ENCODE assay signal across 3 cellular contexts in the genomic region with DNA sequence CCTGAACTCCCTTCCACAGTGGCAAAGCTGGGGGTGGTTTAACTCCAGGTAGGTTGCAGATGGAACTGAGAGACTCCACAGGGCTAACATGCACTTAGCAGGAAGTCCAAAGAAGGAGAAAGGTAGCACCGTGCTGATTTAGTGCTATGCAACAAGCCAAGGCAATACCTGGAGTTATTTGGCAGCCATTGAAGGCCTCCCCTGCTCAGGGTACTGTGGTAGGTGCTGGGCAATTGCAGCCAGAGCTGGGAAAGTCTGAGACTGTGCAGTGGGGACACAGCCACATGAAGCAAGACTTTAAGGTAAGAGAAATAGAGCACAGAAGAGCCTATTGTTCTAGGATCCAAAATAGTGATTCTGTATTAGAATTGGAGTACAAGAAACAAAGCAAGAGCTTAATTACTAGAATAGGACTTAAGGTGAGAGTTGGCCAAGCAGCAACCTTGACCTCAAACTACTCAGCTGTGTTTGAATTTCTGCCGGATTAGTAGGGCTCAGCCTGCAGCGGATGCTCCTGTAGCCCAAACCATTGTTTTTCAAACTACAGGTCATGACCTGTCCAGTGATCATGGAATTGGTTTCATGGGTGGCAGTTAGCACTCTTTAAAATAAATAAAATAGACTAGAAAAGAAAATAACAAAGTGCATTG.
TF ChIP-seq lines count a peak whose summit lies in the region.

No MANE protein-coding gene starts in this region.

TF ChIP-seq in SK-N-SH treated with all-trans-retinoic acid at 6 μM for 48 hours, 23 proteins besides CTCF, POLR2A, EP300 and RAD21 (continued from another document):
- TF ChIP-seq, protein P1, sequence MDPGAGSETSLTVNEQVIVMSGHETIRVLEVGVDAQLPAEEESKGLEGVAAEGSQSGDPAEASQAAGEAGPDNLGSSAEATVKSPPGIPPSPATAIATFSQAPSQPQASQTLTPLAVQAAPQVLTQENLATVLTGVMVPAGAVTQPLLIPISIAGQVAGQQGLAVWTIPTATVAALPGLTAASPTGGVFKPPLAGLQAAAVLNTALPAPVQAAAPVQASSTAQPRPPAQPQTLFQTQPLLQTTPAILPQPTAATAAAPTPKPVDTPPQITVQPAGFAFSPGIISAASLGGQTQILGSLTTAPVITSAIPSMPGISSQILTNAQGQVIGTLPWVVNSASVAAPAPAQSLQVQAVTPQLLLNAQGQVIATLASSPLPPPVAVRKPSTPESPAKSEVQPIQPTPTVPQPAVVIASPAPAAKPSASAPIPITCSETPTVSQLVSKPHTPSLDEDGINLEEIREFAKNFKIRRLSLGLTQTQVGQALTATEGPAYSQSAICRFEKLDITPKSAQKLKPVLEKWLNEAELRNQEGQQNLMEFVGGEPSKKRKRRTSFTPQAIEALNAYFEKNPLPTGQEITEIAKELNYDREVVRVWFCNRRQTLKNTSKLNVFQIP (CRISPR knock-in tag; IDR thresholded peaks at IDR 0.05; ENCODE audit: borderline replicate concordance, low read depth) = no peak
- no peak for TF ChIP-seq TOX (CRISPR knock-in tag; IDR thresholded peaks at IDR 0.05; ENCODE audit: borderline replicate concordance)
- TF ChIP-seq ZFP30 (CRISPR knock-in tag; IDR thresholded peaks at IDR 0.05) = no peak
TF ChIP-seq in SK-N-SH treated with all-trans-retinoic acid at 6 μM for 48 hours: peak in this region for 0.

TF ChIP-seq in SK-N-SH, 30 proteins besides CTCF, POLR2A, EP300 and RAD21 (continued from another document):
- TF ChIP-seq, protein P2, sequence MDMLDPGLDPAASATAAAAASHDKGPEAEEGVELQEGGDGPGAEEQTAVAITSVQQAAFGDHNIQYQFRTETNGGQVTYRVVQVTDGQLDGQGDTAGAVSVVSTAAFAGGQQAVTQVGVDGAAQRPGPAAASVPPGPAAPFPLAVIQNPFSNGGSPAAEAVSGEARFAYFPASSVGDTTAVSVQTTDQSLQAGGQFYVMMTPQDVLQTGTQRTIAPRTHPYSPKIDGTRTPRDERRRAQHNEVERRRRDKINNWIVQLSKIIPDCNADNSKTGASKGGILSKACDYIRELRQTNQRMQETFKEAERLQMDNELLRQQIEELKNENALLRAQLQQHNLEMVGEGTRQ (IDR thresholded peaks at IDR 0.05; ENCODE audit: borderline replicate concordance, low read depth, low read length) = no peak

TF ChIP-seq in GM23338, 12 proteins besides CTCF, POLR2A, EP300 and RAD21:
- TF ChIP-seq ETS1 (IDR thresholded peaks at IDR 0.05) (no peak), ZNF331 (CRISPR knock-in tag; IDR thresholded peaks at IDR 0.05; ENCODE audit: low read depth) (no peak), ZNF114 (CRISPR knock-in tag; IDR thresholded peaks at IDR 0.05) (no peak), EZH2 (IDR thresholded peaks at IDR 0.05; ENCODE audit: low read depth, unreplicated experiment) (no peak), EZH2phosphoT487 (IDR thresholded peaks at IDR 0.05; ENCODE audit: unreplicated experiment) (no peak)
- TF ChIP-seq, protein P3, sequence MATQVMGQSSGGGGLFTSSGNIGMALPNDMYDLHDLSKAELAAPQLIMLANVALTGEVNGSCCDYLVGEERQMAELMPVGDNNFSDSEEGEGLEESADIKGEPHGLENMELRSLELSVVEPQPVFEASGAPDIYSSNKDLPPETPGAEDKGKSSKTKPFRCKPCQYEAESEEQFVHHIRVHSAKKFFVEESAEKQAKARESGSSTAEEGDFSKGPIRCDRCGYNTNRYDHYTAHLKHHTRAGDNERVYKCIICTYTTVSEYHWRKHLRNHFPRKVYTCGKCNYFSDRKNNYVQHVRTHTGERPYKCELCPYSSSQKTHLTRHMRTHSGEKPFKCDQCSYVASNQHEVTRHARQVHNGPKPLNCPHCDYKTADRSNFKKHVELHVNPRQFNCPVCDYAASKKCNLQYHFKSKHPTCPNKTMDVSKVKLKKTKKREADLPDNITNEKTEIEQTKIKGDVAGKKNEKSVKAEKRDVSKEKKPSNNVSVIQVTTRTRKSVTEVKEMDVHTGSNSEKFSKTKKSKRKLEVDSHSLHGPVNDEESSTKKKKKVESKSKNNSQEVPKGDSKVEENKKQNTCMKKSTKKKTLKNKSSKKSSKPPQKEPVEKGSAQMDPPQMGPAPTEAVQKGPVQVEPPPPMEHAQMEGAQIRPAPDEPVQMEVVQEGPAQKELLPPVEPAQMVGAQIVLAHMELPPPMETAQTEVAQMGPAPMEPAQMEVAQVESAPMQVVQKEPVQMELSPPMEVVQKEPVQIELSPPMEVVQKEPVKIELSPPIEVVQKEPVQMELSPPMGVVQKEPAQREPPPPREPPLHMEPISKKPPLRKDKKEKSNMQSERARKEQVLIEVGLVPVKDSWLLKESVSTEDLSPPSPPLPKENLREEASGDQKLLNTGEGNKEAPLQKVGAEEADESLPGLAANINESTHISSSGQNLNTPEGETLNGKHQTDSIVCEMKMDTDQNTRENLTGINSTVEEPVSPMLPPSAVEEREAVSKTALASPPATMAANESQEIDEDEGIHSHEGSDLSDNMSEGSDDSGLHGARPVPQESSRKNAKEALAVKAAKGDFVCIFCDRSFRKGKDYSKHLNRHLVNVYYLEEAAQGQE (IDR thresholded peaks at IDR 0.05; ENCODE audit: unreplicated experiment) = no peak
TF ChIP-seq in GM23338: peak in this region for 0.
